ENCODE assay signal across 23 cellular contexts in the genomic region with DNA sequence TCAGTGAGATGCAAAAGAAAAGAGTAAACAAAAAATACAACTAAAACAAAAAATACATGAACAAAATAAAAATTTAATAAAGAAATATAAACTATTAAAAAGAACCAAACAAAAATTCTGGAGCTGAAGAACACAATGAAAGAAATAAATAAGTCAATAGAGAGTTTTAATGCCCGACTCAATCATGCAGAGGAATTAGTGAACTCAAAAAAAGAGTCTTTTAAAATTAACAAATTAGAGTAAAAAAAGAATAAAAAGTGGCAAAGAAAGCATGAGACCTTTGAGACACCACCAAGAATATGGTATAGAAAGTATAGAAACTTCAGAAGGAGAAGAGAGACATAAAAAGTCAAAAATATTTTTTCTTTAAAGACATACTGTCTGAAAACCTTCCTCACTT. TPM values are rescaled to one million over a fixed set of nuclear protein-coding genes. Genes with fewer than 3 reads are reported as not detected.
DNase-seq lines count a peak whose midpoint lies in the region; ATAC-seq and FAIRE-seq lines count a peak whose summit lies in the region.
"Had no signal": no experiment of that assay in that cellular context is flagged by ENCODE, and none has a peak within 500 bp of the region (broad histone marks: within the 10 kb centered on the region; RNA-seq: fewer than 3 reads in every experiment).

No MANE protein-coding gene starts in this region.

- no peaks in the 10 kb centered on the region for H3K36me3 ChIP-seq in HAP-1 (replicated peaks)
- H3K36me3 ChIP-seq: BE2C had no signal

- in situ Hi-C loops in Caki2 (cut with HindIII; ENCODE audit: low pct_unique_long_range_greater_than_20kb, low sequenced_read_pairs) (no loop called here), HAP-1 (cut with MboI; ENCODE audit: low sequenced_read_pairs) (no loop called here)

- FAIRE-seq in RCC 7860 (lab: Jason Lieb, UNC) (peak; percentile 21), endometrium (lab: Jason Lieb, UNC) (peak; percentile 57)
- FAIRE-seq: D721Med, GM12892, GM18507, H54 had no signal

- no peak overlapping the region for H3K4me3 ChIP-seq in HAP-1
- H3K4me3 ChIP-seq: GM23338 had no signal

- H3K27me3 ChIP-seq in HAP-1 (ENCODE audit: low read depth), result no peaks in the 10 kb centered on the region
- H3K27me3 ChIP-seq: BE2C had no signal

- ATAC-seq in HG03039 (IDR thresholded peaks at IDR 0.05; ENCODE audit: unreplicated experiment), result no peak
- no peak for ATAC-seq in HG02571 (IDR thresholded peaks at IDR 0.05; ENCODE audit: unreplicated experiment)
- ATAC-seq: GM23338, HCT116 had no signal

- H3K9me3 ChIP-seq in HAP-1, result no peaks in the 10 kb centered on the region
- H3K9me3 ChIP-seq: BE2C had no signal

- DNase-seq in Caki2 (ENCODE audit: low read depth) (peak; percentile 7), RCC 7860 (ENCODE audit: low spot score) (no peak), HAP-1 (ENCODE audit: low spot score in 2 of 2) (no peak)
- DNase-seq: ACHN; BE2C; C1 segment of cervical spinal cord; CD4-positive, CD25-positive, alpha-beta regulatory T cell; CD8-positive, alpha-beta memory T cell; COR-L47; GDM1; IMR-90; KBM-7 had no signal

- H3K4me1 ChIP-seq in HAP-1, result no peaks in the 10 kb centered on the region
- H3K4me1 ChIP-seq: BE2C had no signal

RNA-seq across cellular contexts. Expression of a gene that starts 2.6 kb away (rescaled TPM):
- total RNA-seq in Caki2 (2014; rRNA removed; shearing (Covaris generic); ENCODE audit: low replicate concordance), result not detected in 2 replicates
- total RNA-seq: A172; CD4-positive, CD25-positive, alpha-beta regulatory T cell; GM23338; IMR-90 had no signal

RNA-seq across cellular contexts. Expression of a gene that starts 20.0 kb away (rescaled TPM):
- total RNA-seq in Caki2 (2014; rRNA removed; shearing (Covaris generic); ENCODE audit: low replicate concordance), result not detected in 2 replicates
- total RNA-seq: A172; CD4-positive, CD25-positive, alpha-beta regulatory T cell; GM23338; HT1080; IMR-90 had no signal

RNA-seq across cellular contexts. Expression of a gene that starts 35.4 kb away (rescaled TPM):
- not detected in 2 replicates for total RNA-seq in Caki2 (2014; rRNA removed; shearing (Covaris generic); ENCODE audit: low replicate concordance)
- total RNA-seq: A172; CD4-positive, CD25-positive, alpha-beta regulatory T cell; GM23338; HT1080; IMR-90 had no signal

RNA-seq across cellular contexts. Expression of a gene that starts 46.2 kb away (rescaled TPM):
- total RNA-seq in Caki2 (2014; rRNA removed; shearing (Covaris generic); ENCODE audit: low replicate concordance), result not detected in 2 replicates
- total RNA-seq: A172; CD4-positive, CD25-positive, alpha-beta regulatory T cell; GM23338; HT1080; IMR-90 had no signal

RNA-seq across cellular contexts. Expression of a gene that starts 49.9 kb away (rescaled TPM):
- 0.12 and 0.14 TPM in 2 replicates for total RNA-seq in Caki2 (2014; rRNA removed; shearing (Covaris generic); ENCODE audit: low replicate concordance)
